Comparison of ENCODE assay signal across 29 cellular contexts in genomic region chr2:163351966-163352365, GRCh38.
"Had no signal": no experiment of that assay in that cellular context is flagged by ENCODE, and none has a peak within 500 bp of the region (broad histone marks: within the 10 kb centered on the region; RNA-seq: fewer than 3 reads in every experiment).

No MANE protein-coding gene starts in this region.

- H3K4me1 Mint-ChIP-seq: activated naive CD4-positive, alpha-beta T cell treated with anti-CD3 and anti-CD28 coated beads, Interleukin-2, amount 50 U/mL, for 24 hours; activated naive CD8-positive, alpha-beta T cell treated with anti-CD3 and anti-CD28 coated beads, Interleukin-2, amount 50 U/mL, for 24 hours had no signal

- FAIRE-seq: keratinocyte, small intestine had no signal

- H3K4me3 Mint-ChIP-seq: activated B cell treated with CpG ODN at 0.5 μM for 24 hours; activated CD8-positive, alpha-beta T cell treated with anti-CD3 and anti-CD28 coated beads for 36 hours; activated naive CD4-positive, alpha-beta T cell treated with anti-CD3 and anti-CD28 coated beads, Interleukin-2, amount 50 U/mL, for 24 hours; activated naive CD8-positive, alpha-beta T cell treated with anti-CD3 and anti-CD28 coated beads, Interleukin-2, amount 50 U/mL, for 24 hours; effector memory CD8-positive, alpha-beta T cell; memory B cell; naive thymus-derived CD8-positive, alpha-beta T cell; stimulated activated memory B cell treated with anti-CD40 and anti-IgM and Interleukin-4, amounts not matched to agents 10 μg/mL and 1 μg/mL and 100 μg/mL, for 72 hours had no signal

- H3K9me3 Mint-ChIP-seq: activated B cell treated with CpG ODN at 0.5 μM for 24 hours; activated naive CD8-positive, alpha-beta T cell treated with anti-CD3 and anti-CD28 coated beads, Interleukin-2, amount 50 U/mL, for 24 hours; activated T-helper 2 cell treated with anti-CD3 and anti-CD28 coated beads, Interferon-gamma antibody, Interleukin-2, Interleukin-4, amounts not matched to agents 10 μg/mL and 5 μg/mL and 100 μg/mL, durations not matched to agents 14 hours and 24 hours and 36 hours; memory B cell; stimulated activated memory B cell treated with anti-CD40 and anti-IgM and Interleukin-4, amounts not matched to agents 10 μg/mL and 1 μg/mL and 100 μg/mL, for 72 hours had no signal

- ATAC-seq: activated CD8-positive, alpha-beta T cell treated with anti-CD3 and anti-CD28 coated beads for 36 hours; activated naive CD8-positive, alpha-beta T cell treated with anti-CD3 and anti-CD28 coated beads, Interleukin-2, amount 50 U/mL, for 24 hours; effector memory CD8-positive, alpha-beta T cell; gastroesophageal sphincter; left colon; naive thymus-derived CD8-positive, alpha-beta T cell; sciatic nerve; stimulated activated memory B cell treated with anti-CD40 and anti-IgM and Interleukin-4, amounts not matched to agents 10 μg/mL and 1 μg/mL and 100 μg/mL, for 72 hours had no signal

- DNase-seq: activated B cell treated with CpG ODN at 0.5 μM for 24 hours; activated CD4-positive, alpha-beta T cell treated with anti-CD3 and anti-CD28 coated beads, Interleukin-2, amount 50 U/mL, for 1 hour; activated CD8-positive, alpha-beta T cell treated with anti-CD3 and anti-CD28 coated beads for 36 hours; activated naive CD8-positive, alpha-beta T cell treated with anti-CD3 and anti-CD28 coated beads, Interleukin-2, amount 50 U/mL, for 24 hours; activated T-cell treated with anti-CD3 and anti-CD28 coated beads, Interleukin-2, amount 50 U/mL, for 48 hours; amygdala; caudate nucleus; cortex of kidney; effector memory CD8-positive, alpha-beta T cell; erythroblast; left colon; midbrain; naive thymus-derived CD8-positive, alpha-beta T cell; retina; small intestine; stimulated activated CD4-positive, alpha-beta T cell treated with anti-CD3 and anti-CD28 coated beads, Interleukin-4, amount 100 ng/mL, for 4 hours; stimulated activated CD8-positive, alpha-beta memory T cell treated with anti-CD3 and anti-CD28 coated beads, Interleukin-4, amount 100 ng/mL, for 48 hours; stomach; T-helper 2 cell; thyroid gland; upper lobe of left lung had no signal

- H3K36me3 Mint-ChIP-seq: activated naive CD4-positive, alpha-beta T cell treated with anti-CD3 and anti-CD28 coated beads, Interleukin-2, amount 50 U/mL, for 24 hours; memory B cell; naive thymus-derived CD8-positive, alpha-beta T cell; stimulated activated memory B cell treated with anti-CD40 and anti-IgM and Interleukin-4, amounts not matched to agents 10 μg/mL and 1 μg/mL and 100 μg/mL, for 72 hours had no signal

- H3K27ac Mint-ChIP-seq: activated B cell treated with CpG ODN at 0.5 μM for 24 hours; activated CD8-positive, alpha-beta T cell treated with anti-CD3 and anti-CD28 coated beads for 36 hours; activated naive CD4-positive, alpha-beta T cell treated with anti-CD3 and anti-CD28 coated beads, Interleukin-2, amount 50 U/mL, for 24 hours; activated naive CD8-positive, alpha-beta T cell treated with anti-CD3 and anti-CD28 coated beads, Interleukin-2, amount 50 U/mL, for 24 hours; activated T-helper 2 cell treated with anti-CD3 and anti-CD28 coated beads, Interferon-gamma antibody, Interleukin-2, Interleukin-4, amounts not matched to agents 10 μg/mL and 5 μg/mL and 100 μg/mL, durations not matched to agents 14 hours and 24 hours and 36 hours; effector memory CD8-positive, alpha-beta T cell; memory B cell; naive thymus-derived CD8-positive, alpha-beta T cell; progenitor cell of endocrine pancreas; stimulated activated memory B cell treated with anti-CD40 and anti-IgM and Interleukin-4, amounts not matched to agents 10 μg/mL and 1 μg/mL and 100 μg/mL, for 72 hours had no signal

- H3K27me3 Mint-ChIP-seq: activated B cell treated with CpG ODN at 0.5 μM for 24 hours; activated naive CD8-positive, alpha-beta T cell treated with anti-CD3 and anti-CD28 coated beads, Interleukin-2, amount 50 U/mL, for 24 hours; effector memory CD8-positive, alpha-beta T cell; memory B cell; stimulated activated memory B cell treated with anti-CD40 and anti-IgM and Interleukin-4, amounts not matched to agents 10 μg/mL and 1 μg/mL and 100 μg/mL, for 72 hours had no signal
